1 cellular context compared by ENCODE assay signal in genomic region chr5:87267574-87268125, GRCh38.
TF ChIP-seq lines count a peak whose summit lies in the region.

Gene RASA1 (plus strand): TSS chr5:87267883. CDS start chr5:87268452, 569 bp downstream.

TF ChIP-seq in HepG2, 621 proteins besides CTCF, POLR2A, EP300 and RAD21 (continued from another document and continues in another):
- TF ChIP-seq DBP (CRISPR knock-in tag; IDR thresholded peaks at IDR 0.05; ENCODE audit: not compliant biosample characterization), result no peak
- no peak for TF ChIP-seq AFF4 (CRISPR knock-in tag; IDR thresholded peaks at IDR 0.05)
- 0 out of 2 replicates have a peak, but pooled peaks have one; percentile 2 for TF ChIP-seq TOPORS (CRISPR knock-in tag; IDR thresholded peaks at IDR 0.05)
- TF ChIP-seq ZNF350 (CRISPR knock-in tag; IDR thresholded peaks at IDR 0.05; ENCODE audit: borderline replicate concordance, low read depth), result no peak
- peak; percentile 58; the same call in 1 of the 2 replicates for TF ChIP-seq KDM2A (CRISPR knock-in tag; IDR thresholded peaks at IDR 0.05; ENCODE audit: borderline replicate concordance, low read depth)
- TF ChIP-seq MTA3 (CRISPR knock-in tag; IDR thresholded peaks at IDR 0.05), result no peak
- TF ChIP-seq ARID5B (CRISPR knock-in tag; IDR thresholded peaks at IDR 0.05), result peak; percentile 36; the same call in 1 of the 2 replicates
- TF ChIP-seq ATAD3A (CRISPR knock-in tag; IDR thresholded peaks at IDR 0.05), result no peak
- TF ChIP-seq CBX2 (IDR thresholded peaks at IDR 0.05; ENCODE audit: low read depth, low read length), result no peak
- TF ChIP-seq CBX2 (CRISPR knock-in tag; IDR thresholded peaks at IDR 0.05; ENCODE audit: low read depth), result no peak
- no peak for TF ChIP-seq SIN3B (IDR thresholded peaks at IDR 0.05; ENCODE audit: low read length)
- TF ChIP-seq MIER3 (CRISPR knock-in tag; IDR thresholded peaks at IDR 0.05; ENCODE audit: borderline replicate concordance), result no peak
- TF ChIP-seq ZNF275 (CRISPR knock-in tag; IDR thresholded peaks at IDR 0.05; ENCODE audit: borderline replicate concordance), result no peak
- no peak for TF ChIP-seq ZNF142 (CRISPR knock-in tag; IDR thresholded peaks at IDR 0.05)
- TF ChIP-seq REL (CRISPR knock-in tag; conservative IDR thresholded peaks at IDR 0.05), result no peak
- TF ChIP-seq ZFP91 (CRISPR knock-in tag; IDR thresholded peaks at IDR 0.05; ENCODE audit: borderline replicate concordance), result no peak; the same call in 1 of the 2 replicates
- TF ChIP-seq ZNF672 (CRISPR knock-in tag; IDR thresholded peaks at IDR 0.05), result no peak
- 0 out of 2 replicates have a peak, but pooled peaks have one; percentile 45 for TF ChIP-seq ZIK1 (CRISPR knock-in tag; IDR thresholded peaks at IDR 0.05; ENCODE audit: borderline replicate concordance, low read depth)
- no peak for TF ChIP-seq GMEB2 (CRISPR knock-in tag; IDR thresholded peaks at IDR 0.05; ENCODE audit: low read depth)
- TF ChIP-seq HBP1 (CRISPR knock-in tag; IDR thresholded peaks at IDR 0.05; ENCODE audit: low read depth), result no peak
- no peak for TF ChIP-seq MED13 (CRISPR knock-in tag; IDR thresholded peaks at IDR 0.05)
- TF ChIP-seq KLF13 (CRISPR knock-in tag; IDR thresholded peaks at IDR 0.05), result no peak
- no peak for TF ChIP-seq STAT5B (CRISPR knock-in tag; IDR thresholded peaks at IDR 0.05)
- TF ChIP-seq GTF3A (CRISPR knock-in tag; conservative IDR thresholded peaks at IDR 0.05), result no peak
- TF ChIP-seq HOMEZ (CRISPR knock-in tag; IDR thresholded peaks at IDR 0.05; ENCODE audit: low read depth), result peak; percentile 23; the same call in 1 of the 2 replicates
- TF ChIP-seq ZBTB10 (CRISPR knock-in tag; IDR thresholded peaks at IDR 0.05; ENCODE audit: borderline replicate concordance), result no peak
